Comparison of ENCODE assay signal across 9 cellular contexts in the genomic region with DNA sequence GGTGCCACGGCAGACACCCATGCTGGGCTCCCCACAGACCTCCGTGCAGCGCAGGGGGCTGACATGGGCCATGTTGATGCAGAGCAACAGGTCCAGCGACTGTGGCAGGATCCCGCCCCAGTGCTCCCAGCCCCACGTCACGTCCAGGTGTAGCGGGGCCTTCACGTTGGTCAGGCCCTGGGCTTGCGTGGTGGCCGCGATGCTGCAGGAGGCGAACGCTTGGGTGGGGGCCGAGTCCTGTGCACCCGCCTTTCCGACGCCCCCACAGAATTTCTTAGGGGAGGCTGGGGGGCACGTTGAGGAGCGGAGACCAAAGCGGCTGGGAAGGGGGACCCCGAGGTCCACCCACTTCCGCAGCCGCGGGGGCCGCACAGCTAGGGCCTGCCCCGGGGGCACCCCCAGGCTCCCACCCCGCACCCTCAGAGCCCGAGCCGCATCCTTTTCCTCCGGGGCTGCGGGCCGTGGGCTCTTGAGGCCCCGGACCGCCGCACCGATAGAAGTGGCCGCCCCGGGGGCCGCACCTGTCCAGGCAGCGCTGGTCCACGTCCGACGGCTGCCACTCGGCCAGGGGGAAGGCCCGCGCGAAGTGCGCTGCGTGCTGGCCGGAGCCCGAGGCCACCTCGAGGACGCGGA. TPM values are rescaled to one million over a fixed set of nuclear protein-coding genes. Genes with fewer than 3 reads are reported as not detected.
DNase-seq lines count a peak whose midpoint lies in the region; ATAC-seq and TF ChIP-seq lines count a peak whose summit lies in the region.
"Had no signal": no experiment of that assay in that cellular context is flagged by ENCODE, and none has a peak within 500 bp of the region (broad histone marks: within the 10 kb centered on the region; RNA-seq: fewer than 3 reads in every experiment).

No MANE protein-coding gene starts in this region.

- H3K36me3 Mint-ChIP-seq in activated naive CD8-positive, alpha-beta T cell treated with anti-CD3 and anti-CD28 coated beads for 36 hours: peaks cover 5% of the 10 kb centered on the region

- H3K27ac Mint-ChIP-seq in activated naive CD8-positive, alpha-beta T cell treated with anti-CD3 and anti-CD28 coated beads for 36 hours: no peak overlapping the region

- peaks cover 0 to 34% (median 27%) of the 10 kb centered on the region in 4 donors for H3K4me1 ChIP-seq in tibial artery

- H3K9me3 ChIP-seq in tibial artery: no peaks in the 10 kb centered on the region

- peak overlapping the region; percentile 87 for H3K4me3 Mint-ChIP-seq in activated naive CD8-positive, alpha-beta T cell treated with anti-CD3 and anti-CD28 coated beads for 36 hours

- H3K9me3 Mint-ChIP-seq in activated naive CD8-positive, alpha-beta T cell treated with anti-CD3 and anti-CD28 coated beads for 36 hours: no peaks in the 10 kb centered on the region

- H3K27ac ChIP-seq in tibial artery: peak overlapping the region; percentile 97

- DNase-seq in GM12865 (ENCODE audit: low read depth) (no peak), left kidney (ENCODE audit: low read depth, low spot score) (peak; percentile 32), tibial artery (no peak), NCI-H2196 (lab: John Stamatoyannopoulos, UW; ENCODE audit: unreplicated experiment) (no peak), D341Med (ENCODE audit: low spot score) (no peak)
- DNase-seq in activated naive CD8-positive, alpha-beta T cell treated with anti-CD3 and anti-CD28 coated beads for 36 hours: peak; percentile 32

- peak; percentile 0 for ATAC-seq in HG02981 (IDR thresholded peaks at IDR 0.05; ENCODE audit: unreplicated experiment)
- no peak for ATAC-seq in HG03139 (IDR thresholded peaks at IDR 0.05; ENCODE audit: unreplicated experiment)

- peaks cover 0 to 28% (median 18%) of the 10 kb centered on the region in 3 donors for H3K36me3 ChIP-seq in tibial artery

- H3K4me3 ChIP-seq in GM12865 (ENCODE audit: low read depth, low read length) (peak overlapping the region; percentile 69), tibial artery (peak overlapping the region; percentile 66 to 91)

- H3K27me3 ChIP-seq in tibial artery: peaks cover 0 to 7% of the 10 kb centered on the region in 2 donors

- no peak for TF ChIP-seq CTCF in GM12865 (IDR thresholded peaks at IDR 0.05; ENCODE audit: insufficient read depth, low read depth, low read length, missing control alignments)
- TF ChIP-seq CTCF in tibial artery (IDR thresholded peaks at IDR 0.05): peak in 1 of 2 experiments; percentile 5

- intact Hi-C loops in tibial artery (cut with DNase I; ENCODE audit: low total_unique reads): loop anchor here (10.0 kb wide), 1 partner anchor 51 kb away; no protein-coding TSS in a partner anchor

- peaks cover 7% of the 10 kb centered on the region for H3K4me1 Mint-ChIP-seq in activated naive CD8-positive, alpha-beta T cell treated with anti-CD3 and anti-CD28 coated beads for 36 hours

- peaks cover 5% of the 10 kb centered on the region for H3K27me3 Mint-ChIP-seq in activated naive CD8-positive, alpha-beta T cell treated with anti-CD3 and anti-CD28 coated beads for 36 hours

RNA-seq across cellular contexts. Expression of gene METTL26, which starts 0.4 kb away (rescaled TPM):
- total RNA-seq in activated naive CD8-positive, alpha-beta T cell treated with anti-CD3 and anti-CD28 coated beads for 36 hours: 100 to 1,000 TPM; 127 to 128 TPM

RNA-seq across cellular contexts. Expression of gene WFIKKN1, which starts 4.9 kb away (rescaled TPM):
- total RNA-seq in activated naive CD8-positive, alpha-beta T cell treated with anti-CD3 and anti-CD28 coated beads for 36 hours: under 1 TPM in 1 of 2 experiments, not detected in 1; 0.10 TPM
- total RNA-seq: RPMI7951 had no signal

RNA-seq across cellular contexts. Expression of gene MCRIP2, which starts 5.9 kb away (rescaled TPM):
- 10 to 100 TPM; 56.0 to 60.3 TPM for total RNA-seq in activated naive CD8-positive, alpha-beta T cell treated with anti-CD3 and anti-CD28 coated beads for 36 hours

RNA-seq across cellular contexts. Expression of gene WDR90, which starts 13.5 kb away (rescaled TPM):
- 10 to 100 TPM; 84.5 to 86.0 TPM for total RNA-seq in activated naive CD8-positive, alpha-beta T cell treated with anti-CD3 and anti-CD28 coated beads for 36 hours

RNA-seq across cellular contexts. Expression of gene RHOT2, which starts 32.2 kb away (rescaled TPM):
- total RNA-seq in activated naive CD8-positive, alpha-beta T cell treated with anti-CD3 and anti-CD28 coated beads for 36 hours: 100 to 1,000 TPM; 123 to 128 TPM

Comparison
In these comparisons a context has a peak if more than half of its experiments do, and no peak if none do; other contexts are left out.
1. DNase-seq: peak in activated naive CD8-positive, alpha-beta T cell treated with anti-CD3 and anti-CD28 coated beads for 36 hours (single experiment) and left kidney (single experiment); none in GM12865 (single experiment), tibial artery (0 of 2), NCI-H2196 (single experiment) and D341Med (single experiment).